In genomic region chr7:127683776-127684681, GRCh38 we compare ENCODE assay signal across 9 cellular contexts. TPM values are rescaled to one million over a fixed set of nuclear protein-coding genes. Genes with fewer than 3 reads are reported as not detected.
DNase-seq lines count a peak whose midpoint lies in the region; ATAC-seq, FAIRE-seq and TF ChIP-seq lines count a peak whose summit lies in the region.
"Had no signal": no experiment of that assay in that cellular context is flagged by ENCODE, and none has a peak within 500 bp of the region (broad histone marks: within the 10 kb centered on the region; RNA-seq: fewer than 3 reads in every experiment).

No MANE protein-coding gene starts in this region.

- peaks cover 8% of the 10 kb centered on the region; the same call in 1 of the 2 replicates for H3K9me3 ChIP-seq in HUES6 (ENCODE audit: control insufficient read depth, insufficient read depth, low read depth, low read length)
- H3K9me3 ChIP-seq in hepatocyte (ENCODE audit: low read depth): no peaks in the 10 kb centered on the region
- peaks cover 7% of the 10 kb centered on the region; the same call in 1 of the 2 replicates for H3K9me3 ChIP-seq in SJCRH30 (replicated peaks)
- no peaks in the 10 kb centered on the region for H3K9me3 ChIP-seq in ascending aorta
- H3K9me3 ChIP-seq: uterus had no signal

- H3K4me3 ChIP-seq in HUES6 (ENCODE audit: low read depth, low read length) (peak overlapping the region; percentile 26; the same call in 1 of the 2 replicates), hepatocyte (no peak overlapping the region), SJCRH30 (no peak overlapping the region), ascending aorta (no peak overlapping the region)
- H3K4me3 ChIP-seq: uterus had no signal

- H3K4me1 ChIP-seq in HUES6 (ENCODE audit: control insufficient read depth, insufficient read depth, low read length): peaks cover 49% of the 10 kb centered on the region
- H3K4me1 ChIP-seq in hepatocyte (ENCODE audit: insufficient read depth): peaks cover 19% of the 10 kb centered on the region
- peaks cover under 1% of the 10 kb centered on the region; the same call in 1 of the 2 replicates for H3K4me1 ChIP-seq in SJCRH30
- H3K4me1 ChIP-seq in ascending aorta: no peaks in the 10 kb centered on the region

- intact Hi-C loops in cardiac septum (cut with DNase I) (no loop called here), ascending aorta (cut with DNase I) (no loop called here)

- peaks cover 34% of the 10 kb centered on the region for H3K36me3 ChIP-seq in HUES6 (ENCODE audit: control insufficient read depth, insufficient read depth, low read length)
- peaks cover 5% of the 10 kb centered on the region for H3K36me3 ChIP-seq in hepatocyte (replicated peaks; ENCODE audit: insufficient read depth, low read depth)
- peaks cover 32% of the 10 kb centered on the region for H3K36me3 ChIP-seq in SJCRH30
- peaks cover 7 to 23% of the 10 kb centered on the region in 2 donors for H3K36me3 ChIP-seq in ascending aorta
- H3K36me3 ChIP-seq: uterus had no signal

- WGBS in hepatocyte (ENCODE audit: low lambda C conversion rate, missing lambda C conversion rate): 37% methylated on average over 4 of the region's 4 CpGs

- TF ChIP-seq CTCF in hepatocyte (IDR thresholded peaks at IDR 0.05; ENCODE audit: poor library complexity) (no peak), ascending aorta (IDR thresholded peaks at IDR 0.05) (no peak)

- ATAC-seq in GM21786 (IDR thresholded peaks at IDR 0.05; ENCODE audit: unreplicated experiment): peak; percentile 80

- H3K9ac ChIP-seq in HUES6 (ENCODE audit: low read length): no peak overlapping the region

- H3K27me3 ChIP-seq in HUES6 (ENCODE audit: control insufficient read depth, insufficient read depth, low read length): no peaks in the 10 kb centered on the region
- H3K27me3 ChIP-seq in hepatocyte: no peaks in the 10 kb centered on the region
- H3K27me3 ChIP-seq in SJCRH30: no peaks in the 10 kb centered on the region
- no peaks in the 10 kb centered on the region for H3K27me3 ChIP-seq in ascending aorta
- H3K27me3 ChIP-seq: uterus had no signal

- peaks cover 43% of the 10 kb centered on the region for H4K20me1 ChIP-seq in hepatocyte (ENCODE audit: insufficient read depth, poor library complexity, severe bottlenecking)

- H2AFZ ChIP-seq in hepatocyte: no peak overlapping the region

- no peak for DNase-seq in GM18507 (ENCODE audit: extremely low spot score, insufficient read length, low read depth)
- DNase-seq in hepatocyte (ENCODE audit: low spot score): no peak
- no peak for DNase-seq in SJCRH30
- DNase-seq in medulla oblongata (ENCODE audit: extremely low spot score): no peak
- no peak for DNase-seq in cardiac septum (ENCODE audit: low spot score)
- DNase-seq in ascending aorta (ENCODE audit: low spot score in 2 of 2): no peak
- DNase-seq: uterus had no signal

- peaks cover 96% of the 10 kb centered on the region for H3K79me2 ChIP-seq in hepatocyte

- H3K27ac ChIP-seq in HUES6 (ENCODE audit: low read depth, low read length) (peak overlapping the region; percentile 68; the same call in 1 of the 2 replicates), hepatocyte (peak overlapping the region; percentile 12), SJCRH30 (no peak overlapping the region), ascending aorta (no peak overlapping the region)
- H3K27ac ChIP-seq: uterus had no signal

- peak overlapping the region; percentile 44 for H3K4me2 ChIP-seq in hepatocyte

- peak; percentile 70 for FAIRE-seq in GM18507 (lab: Jason Lieb, UNC)

- H3K9me2 ChIP-seq in hepatocyte (replicated peaks; ENCODE audit: insufficient read depth): no peaks in the 10 kb centered on the region

RNA-seq across cellular contexts. Expression of gene SND1, which starts 32.0 kb away (rescaled TPM):
- total RNA-seq in hepatocyte: 200 and 205 TPM in 2 replicates
- 130 and 141 TPM in 2 replicates for polyA plus RNA-seq in hepatocyte
- total RNA-seq in SJCRH30 (2014; rRNA removed; shearing (Covaris generic)): 146 and 147 TPM in 2 replicates
- total RNA-seq in cardiac septum: 66.7 TPM
- 93.8 TPM for total RNA-seq in ascending aorta

Comparison
In these comparisons a context has a peak if more than half of its experiments do, and no peak if none do; other contexts are left out.
1. H3K27ac ChIP-seq: peak in HUES6 (single experiment) and hepatocyte (single experiment); none in SJCRH30 (single experiment) and ascending aorta (0 of 2).